35 cellular contexts compared by ENCODE assay signal in genomic region chr1:211532086-211532439, GRCh38. TPM values are rescaled to one million over a fixed set of nuclear protein-coding genes. Genes with fewer than 3 reads are reported as not detected.
"Had no signal": no experiment of that assay in that cellular context is flagged by ENCODE, and none has a peak within 500 bp of the region (broad histone marks: within the 10 kb centered on the region; RNA-seq: fewer than 3 reads in every experiment).

No MANE protein-coding gene starts in this region.

- H3K27me3 Mint-ChIP-seq: activated T-cell treated with anti-CD3 and anti-CD28 coated beads, Interleukin-2, amount 50 U/mL, for 24 hours had no signal

- H3K4me3 Mint-ChIP-seq: activated T-cell treated with anti-CD3 and anti-CD28 coated beads, Interleukin-2, amount 50 U/mL, for 24 hours; nephron progenitor cell; stimulated activated naive B cell treated with anti-CD40 and anti-IgM and Interleukin-4, amounts not matched to agents 10 μg/mL and 1 μg/mL and 100 μg/mL, for 72 hours; T-helper 1 cell treated with Interleukin-12 subunit alpha and Interleukin-12 subunit beta and Interleukin-4 antibody, amounts not matched to agents 30 μg/mL and 1 μg/mL, for 36 hours had no signal

- H3K27me3 ChIP-seq: breast epithelium, foreskin keratinocyte, heart left ventricle, ovary, stomach, suprapubic skin, tibial artery, upper lobe of right lung had no signal

- DNase-seq: activated CD4-positive, alpha-beta T cell treated with anti-CD3 and anti-CD28 coated beads for 4 hours; activated CD4-positive, alpha-beta T cell treated with anti-CD3 and anti-CD28 coated beads, Interleukin-2, amount 50 U/mL, for 48 hours; activated CD8-positive, alpha-beta memory T cell treated with anti-CD3 and anti-CD28 coated beads, Interleukin-2, amount 50 U/mL, for 4 hours; activated T-cell treated with anti-CD3 and anti-CD28 coated beads, Interleukin-2, amount 50 U/mL, for 24 hours; cerebellar nuclear complex; cortex of kidney; foreskin keratinocyte; heart left ventricle; kidney glomerular epithelial cell; lower lobe of right lung; mesenchymal stem cell; nephron progenitor cell; ovary; retina; stimulated activated CD4-positive, alpha-beta T cell treated with anti-CD3 and anti-CD28 coated beads, Interleukin-15, amount 100 ng/mL, for 24 hours; stimulated activated CD4-positive, alpha-beta T cell treated with anti-CD3 and anti-CD28 coated beads, Interleukin-2, amount 100 ng/mL, for 24 hours; stimulated activated naive B cell treated with anti-CD40 and anti-IgM and Interleukin-4, amounts not matched to agents 10 μg/mL and 1 μg/mL and 100 μg/mL, for 72 hours; stomach; SW 1271; T-helper 9 cell; tibial artery; upper lobe of right lung had no signal

- H3K4me1 ChIP-seq: breast epithelium, foreskin keratinocyte, lower lobe of right lung, stomach, upper lobe of right lung had no signal

- FAIRE-seq: endothelial cell of umbilical vein, TTC549 had no signal

- H3K36me3 Mint-ChIP-seq: activated naive CD4-positive, alpha-beta T cell treated with anti-CD3 and anti-CD28 coated beads, Interleukin-2, amount 50 U/mL, for 72 hours; stimulated activated naive B cell treated with anti-CD40 and anti-IgM and Interleukin-4, amounts not matched to agents 10 μg/mL and 1 μg/mL and 100 μg/mL, for 72 hours had no signal

- H3K9me3 Mint-ChIP-seq: activated naive CD4-positive, alpha-beta T cell treated with anti-CD3 and anti-CD28 coated beads, Interleukin-2, amount 50 U/mL, for 72 hours; activated T-cell treated with anti-CD3 and anti-CD28 coated beads, Interleukin-2, amount 50 U/mL, for 24 hours; activated T-helper 2 cell treated with anti-CD3 and anti-CD28 coated beads, Interferon-gamma antibody, Interleukin-2, Interleukin-4, amounts not matched to agents 10 μg/mL and 5 μg/mL and 100 μg/mL, durations not matched to agents 14 hours and 24 hours and 36 hours; nephron progenitor cell; stimulated activated naive B cell treated with anti-CD40 and anti-IgM and Interleukin-4, amounts not matched to agents 10 μg/mL and 1 μg/mL and 100 μg/mL, for 72 hours; T-helper 1 cell treated with Interleukin-12 subunit alpha and Interleukin-12 subunit beta and Interleukin-4 antibody, amounts not matched to agents 30 μg/mL and 1 μg/mL, for 36 hours had no signal

- H3K36me3 ChIP-seq: breast epithelium, heart left ventricle, lower lobe of right lung, ovary, stomach, suprapubic skin, tibial artery, upper lobe of right lung had no signal

- H3K4me3 ChIP-seq: breast epithelium, heart left ventricle, lower lobe of right lung, ovary, smooth muscle cell, stomach, suprapubic skin, tibial artery, upper lobe of right lung had no signal

- H3K4me2 ChIP-seq: smooth muscle cell had no signal

- H3K27ac Mint-ChIP-seq: activated naive CD4-positive, alpha-beta T cell treated with anti-CD3 and anti-CD28 coated beads, Interleukin-2, amount 50 U/mL, for 72 hours; activated T-cell treated with anti-CD3 and anti-CD28 coated beads, Interleukin-2, amount 50 U/mL, for 24 hours; activated T-helper 2 cell treated with anti-CD3 and anti-CD28 coated beads, Interferon-gamma antibody, Interleukin-2, Interleukin-4, amounts not matched to agents 10 μg/mL and 5 μg/mL and 100 μg/mL, durations not matched to agents 14 hours and 24 hours and 36 hours; nephron progenitor cell; progenitor cell of endocrine pancreas; stimulated activated naive B cell treated with anti-CD40 and anti-IgM and Interleukin-4, amounts not matched to agents 10 μg/mL and 1 μg/mL and 100 μg/mL, for 72 hours; T-helper 1 cell treated with Interleukin-12 subunit alpha and Interleukin-12 subunit beta and Interleukin-4 antibody, amounts not matched to agents 30 μg/mL and 1 μg/mL, for 36 hours had no signal

- ATAC-seq: activated naive CD4-positive, alpha-beta T cell treated with anti-CD3 and anti-CD28 coated beads, Interleukin-2, amount 50 U/mL, for 72 hours; foreskin keratinocyte; left lobe of liver; lower lobe of right lung; sciatic nerve; stimulated activated naive B cell treated with anti-CD40 and anti-IgM and Interleukin-4, amounts not matched to agents 10 μg/mL and 1 μg/mL and 100 μg/mL, for 72 hours; upper lobe of right lung had no signal

- H3K27ac ChIP-seq: breast epithelium, foreskin keratinocyte, heart left ventricle, lower lobe of right lung, ovary, stomach, suprapubic skin, tibial artery, upper lobe of right lung, VCaP had no signal

- H3K9me3 ChIP-seq: breast epithelium, heart left ventricle, lower lobe of right lung, ovary, stomach, suprapubic skin, tibial artery, upper lobe of right lung had no signal

RNA-seq across cellular contexts. Expression of gene RD3, which starts 40.1 kb away (rescaled TPM):
- total RNA-seq: activated CD8-positive, alpha-beta memory T cell treated with anti-CD3 and anti-CD28 coated beads for 36 hours; activated naive CD4-positive, alpha-beta T cell treated with anti-CD3 and anti-CD28 coated beads, Interleukin-2, amount 50 U/mL, for 72 hours; activated T-helper 2 cell treated with anti-CD3 and anti-CD28 coated beads, Interferon-gamma antibody, Interleukin-2, Interleukin-4, amounts not matched to agents 10 μg/mL and 5 μg/mL and 100 μg/mL, durations not matched to agents 14 hours and 24 hours and 36 hours; endothelial cell of umbilical vein; foreskin keratinocyte; heart left ventricle; left lobe of liver; ovary; progenitor cell of endocrine pancreas; sciatic nerve; smooth muscle cell; suprapubic skin had no signal
- polyA plus RNA-seq: endothelial cell of umbilical vein, foreskin keratinocyte, ovary, smooth muscle cell had no signal
